ENCODE assay signal across 8 cellular contexts in the genomic region with DNA sequence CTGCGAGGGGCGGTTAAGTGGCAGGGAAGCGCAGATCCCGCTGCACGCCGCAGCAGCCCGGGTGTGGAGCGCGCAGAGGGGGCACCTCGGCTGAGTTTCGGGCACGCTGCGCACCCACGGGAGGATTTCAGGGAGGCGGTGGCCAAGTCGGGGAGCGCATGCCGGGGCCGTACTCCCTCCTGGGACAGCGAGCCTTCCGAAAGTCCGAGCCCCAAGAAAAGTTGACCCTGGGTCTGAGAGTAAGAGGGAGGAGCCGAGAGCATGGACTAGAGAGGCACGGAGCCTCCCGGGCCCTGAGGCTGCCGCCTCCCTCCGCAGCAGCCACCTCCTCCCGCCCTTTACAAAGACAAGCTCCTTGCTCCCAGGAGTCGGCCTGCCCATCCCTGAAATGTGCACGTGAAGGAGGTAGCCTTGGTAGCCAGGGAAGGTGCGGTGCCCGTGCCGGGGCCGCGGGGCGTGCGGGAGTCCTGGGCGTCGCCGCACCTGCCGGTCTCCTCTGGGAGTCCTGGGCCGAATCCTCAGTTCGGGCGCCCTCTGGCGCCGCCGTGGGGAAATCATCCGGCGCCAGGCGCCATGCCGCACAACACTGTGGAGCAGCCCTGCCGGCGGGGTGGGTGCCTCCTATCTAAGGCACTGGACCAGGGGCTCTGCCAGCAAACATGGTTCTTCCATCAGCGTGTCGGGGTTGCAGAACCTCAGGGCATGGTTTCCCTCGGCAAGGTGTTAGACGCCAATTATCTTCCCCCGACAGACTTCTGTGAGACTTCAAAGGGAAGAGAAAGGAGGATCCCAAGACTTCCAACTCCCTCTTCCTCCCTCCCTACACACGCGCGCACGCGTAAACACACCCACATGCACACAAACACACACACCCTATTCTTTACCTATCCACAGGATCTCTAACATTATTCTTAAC.
DNase-seq lines count a peak whose midpoint lies in the region; ATAC-seq, FAIRE-seq and TF ChIP-seq lines count a peak whose summit lies in the region.

No MANE protein-coding gene starts in this region.

- FAIRE-seq in D721Med (lab: Jason Lieb, UNC) = no peak

- H3K27ac ChIP-seq in HUES48 (ENCODE audit: low read depth, low read length) = no peak overlapping the region
- H3K27ac ChIP-seq in PC-3 (ENCODE audit: low read length) = no peak overlapping the region

- DNase-seq in D721Med (ENCODE audit: insufficient read length, low spot score) = peak; percentile 66
- peak; percentile 87 for DNase-seq in PC-3
- peak; percentile 76 to 83 for DNase-seq in activated T-cell treated with anti-CD3 and anti-CD28 coated beads, Interleukin-2, amount 50 U/mL, for 72 hours
- DNase-seq in fibroblast of villous mesenchyme (ENCODE audit: low read depth) = peak; percentile 48
- peak; percentile 85 for DNase-seq in nephron progenitor cell

- H3K4me1 ChIP-seq in HUES48 (ENCODE audit: control insufficient read depth, insufficient read depth, low read length) (no peaks in the 10 kb centered on the region), PC-3 (ENCODE audit: insufficient read depth, low read length) (peaks cover 47% of the 10 kb centered on the region)

- H3K27me3 Mint-ChIP-seq in activated T-cell treated with anti-CD3 and anti-CD28 coated beads, Interleukin-2, amount 50 U/mL, for 72 hours (ENCODE audit: low read depth) = peaks cover 72% of the 10 kb centered on the region
- peaks cover 15% of the 10 kb centered on the region for H3K27me3 Mint-ChIP-seq in nephron progenitor cell (ENCODE audit: low read depth, poor library complexity)
- H3K27me3 Mint-ChIP-seq in stimulated activated naive CD8-positive, alpha-beta T cell treated with anti-CD3 and anti-CD28 coated beads, Interleukin-15, Interleukin-2, amounts not matched to agents 100 ng/mL and 50 ng/mL, for 24 hours = peaks cover 64% of the 10 kb centered on the region

- peak overlapping the region; percentile 80 to 90 for H3K4me3 Mint-ChIP-seq in activated T-cell treated with anti-CD3 and anti-CD28 coated beads, Interleukin-2, amount 50 U/mL, for 72 hours
- H3K4me3 Mint-ChIP-seq in nephron progenitor cell = peak overlapping the region; percentile 81
- peak overlapping the region; percentile 60 for H3K4me3 Mint-ChIP-seq in stimulated activated naive CD8-positive, alpha-beta T cell treated with anti-CD3 and anti-CD28 coated beads, Interleukin-15, Interleukin-2, amounts not matched to agents 100 ng/mL and 50 ng/mL, for 24 hours

- H3K36me3 ChIP-seq in HUES48 (ENCODE audit: control insufficient read depth, insufficient read depth, low read length) = no peaks in the 10 kb centered on the region
- H3K36me3 ChIP-seq in PC-3 (ENCODE audit: low read depth, low read length) = no peaks in the 10 kb centered on the region

- no TSS peak for BruUV-seq in PC-3 (replicated peaks; lab: Mats Ljungman, UMichigan)

- no peak overlapping the region for H3K27ac Mint-ChIP-seq in activated T-cell treated with anti-CD3 and anti-CD28 coated beads, Interleukin-2, amount 50 U/mL, for 72 hours
- H3K27ac Mint-ChIP-seq in nephron progenitor cell = no peak overlapping the region
- peak overlapping the region; percentile 36 for H3K27ac Mint-ChIP-seq in stimulated activated naive CD8-positive, alpha-beta T cell treated with anti-CD3 and anti-CD28 coated beads, Interleukin-15, Interleukin-2, amounts not matched to agents 100 ng/mL and 50 ng/mL, for 24 hours

- H3K9ac ChIP-seq in HUES48 (ENCODE audit: low read depth, low read length) (peak overlapping the region; percentile 70), PC-3 (ENCODE audit: low read length) (peak overlapping the region; percentile 52)

- ATAC-seq in GM21423 (IDR thresholded peaks at IDR 0.05; ENCODE audit: unreplicated experiment) = peak; percentile 99
- ATAC-seq in PC-3 = peak; percentile 70
- ATAC-seq in activated T-cell treated with anti-CD3 and anti-CD28 coated beads, Interleukin-2, amount 50 U/mL, for 72 hours (replicated peaks in 1 of 2) = peak; percentile 99 to 100

- no peaks in the 10 kb centered on the region for H3K9me3 Mint-ChIP-seq in activated T-cell treated with anti-CD3 and anti-CD28 coated beads, Interleukin-2, amount 50 U/mL, for 72 hours
- H3K9me3 Mint-ChIP-seq in nephron progenitor cell = no peaks in the 10 kb centered on the region
- H3K9me3 Mint-ChIP-seq in stimulated activated naive CD8-positive, alpha-beta T cell treated with anti-CD3 and anti-CD28 coated beads, Interleukin-15, Interleukin-2, amounts not matched to agents 100 ng/mL and 50 ng/mL, for 24 hours = no peaks in the 10 kb centered on the region

- no peaks in the 10 kb centered on the region for H3K36me3 Mint-ChIP-seq in activated T-cell treated with anti-CD3 and anti-CD28 coated beads, Interleukin-2, amount 50 U/mL, for 72 hours (ENCODE audit: insufficient read depth in 2 of 2)
- H3K36me3 Mint-ChIP-seq in nephron progenitor cell (ENCODE audit: low read depth) = no peaks in the 10 kb centered on the region
- H3K36me3 Mint-ChIP-seq in stimulated activated naive CD8-positive, alpha-beta T cell treated with anti-CD3 and anti-CD28 coated beads, Interleukin-15, Interleukin-2, amounts not matched to agents 100 ng/mL and 50 ng/mL, for 24 hours (ENCODE audit: low read depth) = no peaks in the 10 kb centered on the region

- POLR2A ChIA-PET in PC-3 (lab: Charles Lee; ENCODE audit: unreplicated experiment) = interaction anchor here (0.6 kb wide), 1 partner anchor 1861 kb away, joined by 3 read pairs; no protein-coding TSS in a partner anchor

- intact Hi-C loops in PC-3 (cut with micrococcal nuclease) = loop anchor here (1.0 to 5.0 kb wide), 7 partner anchors 47 to 557 kb away; no protein-coding TSS in a partner anchor

- TF ChIP-seq CTCF in D721Med (IDR thresholded peaks at IDR 0.05; ENCODE audit: insufficient read depth, missing control alignments) = peak; percentile 69
- TF ChIP-seq CTCF in PC-3 (conservative IDR thresholded peaks at IDR 0.05; ENCODE audit: low read depth, low read length) = peak; percentile 83
- peak; percentile 83 for TF ChIP-seq CTCF in fibroblast of villous mesenchyme (IDR thresholded peaks at IDR 0.05; ENCODE audit: insufficient read depth, low read depth, low read length)
- peak; percentile 86 for TF ChIP-seq CTCF in nephron progenitor cell (IDR thresholded peaks at IDR 0.05)

- CTCF ChIA-PET in PC-3 (lab: Charles Lee) = interaction anchor here (0.7 to 1.6 kb wide), 2 partner anchors 68 to 1426 kb away, joined by 5 to 6 read pairs; no protein-coding TSS in a partner anchor

- peaks cover 15% of the 10 kb centered on the region for H3K4me1 Mint-ChIP-seq in activated T-cell treated with anti-CD3 and anti-CD28 coated beads, Interleukin-2, amount 50 U/mL, for 72 hours (ENCODE audit: low read depth)
- peaks cover 48% of the 10 kb centered on the region for H3K4me1 Mint-ChIP-seq in nephron progenitor cell
- H3K4me1 Mint-ChIP-seq in stimulated activated naive CD8-positive, alpha-beta T cell treated with anti-CD3 and anti-CD28 coated beads, Interleukin-15, Interleukin-2, amounts not matched to agents 100 ng/mL and 50 ng/mL, for 24 hours (ENCODE audit: low read depth) = peaks cover 7% of the 10 kb centered on the region

- H3K27me3 ChIP-seq in HUES48 (ENCODE audit: control insufficient read depth, insufficient read depth, low read length) (peaks cover 26% of the 10 kb centered on the region), PC-3 (ENCODE audit: low read length) (no peaks in the 10 kb centered on the region)

- peak overlapping the region; percentile 83 for H3K4me3 ChIP-seq in HUES48 (ENCODE audit: low read depth, low read length)
- H3K4me3 ChIP-seq in PC-3 (ENCODE audit: low read length) = peak overlapping the region; percentile 75
- peak overlapping the region; percentile 53 for H3K4me3 ChIP-seq in fibroblast of villous mesenchyme (ENCODE audit: low read depth, low read length)

- H3K79me2 ChIP-seq in PC-3 (ENCODE audit: low read length) = no peaks in the 10 kb centered on the region

- no peaks in the 10 kb centered on the region for H4K20me1 ChIP-seq in PC-3 (ENCODE audit: low read length)

- no peaks in the 10 kb centered on the region for H3K9me2 ChIP-seq in PC-3 (replicated peaks; ENCODE audit: low read length)

- no peaks in the 10 kb centered on the region for H3K9me3 ChIP-seq in HUES48 (ENCODE audit: control insufficient read depth, insufficient read depth, low read length)
- no peaks in the 10 kb centered on the region for H3K9me3 ChIP-seq in PC-3 (ENCODE audit: low read length)

- H3K4me2 ChIP-seq in PC-3 (ENCODE audit: low read length) = peak overlapping the region; percentile 90

- H3F3A ChIP-seq in PC-3 (ENCODE audit: low read length, unreplicated experiment) = peaks cover 5% of the 10 kb centered on the region

- peak overlapping the region; percentile 92 for H2AFZ ChIP-seq in PC-3 (ENCODE audit: low read length)
